8 cellular contexts compared by ENCODE assay signal in the genomic region with DNA sequence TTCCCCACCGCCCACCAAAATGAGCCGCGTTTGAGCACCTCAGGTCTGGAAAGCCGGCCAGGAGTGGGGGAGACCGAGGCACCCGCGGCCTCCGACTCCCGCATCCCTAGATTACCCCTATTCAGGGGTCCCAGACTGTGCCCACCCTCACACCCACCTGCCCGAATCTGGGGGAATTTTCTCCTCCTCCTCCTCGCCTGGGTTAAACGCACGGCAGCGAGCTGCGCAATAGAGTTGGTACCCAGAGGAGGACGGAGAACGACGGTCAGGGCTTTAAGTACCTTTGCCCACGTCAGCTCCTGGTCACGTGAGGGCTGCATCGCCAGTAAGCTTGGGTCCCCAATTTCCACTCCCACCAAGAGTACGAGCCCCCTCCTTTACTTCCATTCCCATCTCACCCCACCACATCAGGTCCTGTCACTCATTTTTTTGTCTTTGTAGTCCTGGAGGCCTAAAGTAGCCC. TPM values are rescaled to one million over a fixed set of nuclear protein-coding genes. Genes with fewer than 3 reads are reported as not detected.
DNase-seq lines count a peak whose midpoint lies in the region; ATAC-seq and TF ChIP-seq lines count a peak whose summit lies in the region.

A gene (minus strand): TSS at position 250 of the 463 bp plus-strand sequence. CDS start 2,262 bp downstream, outside the sequence.

- peaks cover 7% of the 10 kb centered on the region for H3K4me1 ChIP-seq in mesodermal cell (ENCODE audit: control insufficient read depth, insufficient read depth, low read length, poor library complexity, severe bottlenecking)
- peaks cover 8% of the 10 kb centered on the region for H3K4me1 ChIP-seq in suprapubic skin

- H3K9me3 Mint-ChIP-seq in activated naive CD4-positive, alpha-beta T cell treated with anti-CD3 and anti-CD28 coated beads, Interleukin-2, amount 10 ng/mL, durations not matched to agents 7 days and 5 days: no peaks in the 10 kb centered on the region

- H3K27ac Mint-ChIP-seq in activated naive CD4-positive, alpha-beta T cell treated with anti-CD3 and anti-CD28 coated beads, Interleukin-2, amount 10 ng/mL, durations not matched to agents 7 days and 5 days: no peak within 1 kb of the TSS

- TF ChIP-seq CTCF in suprapubic skin (IDR thresholded peaks at IDR 0.05): no peak

- H3K27me3 Mint-ChIP-seq in activated naive CD4-positive, alpha-beta T cell treated with anti-CD3 and anti-CD28 coated beads, Interleukin-2, amount 10 ng/mL, durations not matched to agents 7 days and 5 days: peaks cover 18% of the 10 kb centered on the region

- H3K4me1 Mint-ChIP-seq in activated naive CD4-positive, alpha-beta T cell treated with anti-CD3 and anti-CD28 coated beads, Interleukin-2, amount 10 ng/mL, durations not matched to agents 7 days and 5 days: peaks cover 29% of the 10 kb centered on the region

- peak within 1 kb of the TSS; percentile 53 for H3K27ac ChIP-seq in mesodermal cell (ENCODE audit: low read depth, low read length, severe bottlenecking)
- H3K27ac ChIP-seq in suprapubic skin: peak within 1 kb of the TSS; percentile 41

- peaks cover 22% of the 10 kb centered on the region for H3K36me3 ChIP-seq in mesodermal cell (ENCODE audit: control insufficient read depth, insufficient read depth, low read length)
- H3K36me3 ChIP-seq in suprapubic skin: no peaks in the 10 kb centered on the region

- TF ChIP-seq EP300 in suprapubic skin (IDR thresholded peaks at IDR 0.05): no peak

- no peak for TF ChIP-seq POLR2A in suprapubic skin (IDR thresholded peaks at IDR 0.05)

- peak; percentile 62 for ATAC-seq in HG03442 (IDR thresholded peaks at IDR 0.05; ENCODE audit: unreplicated experiment)

- no peaks in the 10 kb centered on the region for H3K27me3 ChIP-seq in suprapubic skin

- WGBS in mesodermal cell (ENCODE audit: insufficient coverage in 2 of 2), 2 experiments: 0 to 7% methylated on average over 3 of the region's 22 CpGs
- WGBS in suprapubic skin: 42% methylated on average over 18 of the region's 22 CpGs

- H3K4me3 ChIP-seq in mesodermal cell (ENCODE audit: extremely low read depth, insufficient read depth, low read length, poor library complexity, severe bottlenecking) (peak within 1 kb of the TSS; percentile 58), suprapubic skin (peak within 1 kb of the TSS; percentile 56)

- no peaks in the 10 kb centered on the region for H3K36me3 Mint-ChIP-seq in activated naive CD4-positive, alpha-beta T cell treated with anti-CD3 and anti-CD28 coated beads, Interleukin-2, amount 10 ng/mL, durations not matched to agents 7 days and 5 days

- H3K4me3 Mint-ChIP-seq in activated naive CD4-positive, alpha-beta T cell treated with anti-CD3 and anti-CD28 coated beads, Interleukin-2, amount 10 ng/mL, durations not matched to agents 7 days and 5 days: peak within 1 kb of the TSS; percentile 73

- DNase-seq in activated naive CD4-positive, alpha-beta T cell treated with anti-CD3 and anti-CD28 coated beads, Interleukin-2, amount 10 ng/mL, durations not matched to agents 7 days and 5 days: no peak
- DNase-seq in activated naive CD4-positive, alpha-beta T cell treated with anti-CD3 and anti-CD28 coated beads, Interleukin-2, amount 50 U/mL, for 16 hours: no peak
- DNase-seq in SK-N-DZ (ENCODE audit: low spot score): peak; percentile 55
- peak; percentile 22 for DNase-seq in epidermal melanocyte (ENCODE audit: insufficient read length, low spot score)
- DNase-seq in suprapubic skin (ENCODE audit: low spot score in 2 of 2): no peak
- DNase-seq in NOMO-1 treated with dmso at 0.1 percent for 144 hours (lab: John Stamatoyannopoulos, UW; ENCODE audit: unreplicated experiment): no peak

- CTCF ChIA-PET in activated naive CD4-positive, alpha-beta T cell treated with anti-CD3 and anti-CD28 coated beads, Interleukin-2, amount 10 ng/mL, durations not matched to agents 7 days and 5 days (lab: Charles Lee): no interaction called here

- H3K9me3 ChIP-seq in mesodermal cell (ENCODE audit: control insufficient read depth, low read length) (no peaks in the 10 kb centered on the region), suprapubic skin (no peaks in the 10 kb centered on the region)

RNA-seq across cellular contexts. Expression of the gene that starts here (rescaled TPM):
- polyA plus RNA-seq in SK-N-DZ (2014; cell fraction: cytosol; rRNA removed): 14.6 and 19.0 TPM in 2 replicates
- 27.6 and 28.1 TPM in 2 replicates for polyA plus RNA-seq in SK-N-DZ (2014; cell fraction: nucleus; rRNA removed)
- 148 TPM for polyA plus RNA-seq in mesodermal cell (2013, experiment 1 of 2)
- polyA plus RNA-seq in mesodermal cell (2013, experiment 2 of 2): 135 TPM
- 10 to 100 TPM in 2 of 4 donors, 1 to 10 TPM in 2; 5.7 to 12.1 (median 8.8) TPM for total RNA-seq in suprapubic skin

Comparison
In these comparisons a context has a peak if more than half of its experiments do, and no peak if none do; other contexts are left out.
1. DNase-seq: peak in SK-N-DZ (single experiment) and epidermal melanocyte (single experiment); none in activated naive CD4-positive, alpha-beta T cell treated with anti-CD3 and anti-CD28 coated beads, Interleukin-2, amount 10 ng/mL, durations not matched to agents 7 days and 5 days (single experiment), activated naive CD4-positive, alpha-beta T cell treated with anti-CD3 and anti-CD28 coated beads, Interleukin-2, amount 50 U/mL, for 16 hours (single experiment), suprapubic skin (0 of 2) and NOMO-1 treated with dmso at 0.1 percent for 144 hours (single experiment).